8 cellular contexts compared by ENCODE assay signal in genomic region chr14:72926292-72927028, GRCh38. TPM values are rescaled to one million over a fixed set of nuclear protein-coding genes. Genes with fewer than 3 reads are reported as not detected.
DNase-seq lines count a peak whose midpoint lies in the region; ATAC-seq, FAIRE-seq and TF ChIP-seq lines count a peak whose summit lies in the region.

TSS of gene DCAF4 (plus strand) at chr14:72926464. CDS start at chr14:72937979, 11,515 bp downstream.

- H3K4me1 ChIP-seq in neuronal stem cell (ENCODE audit: control insufficient read depth in 2 of 2, insufficient read depth in 1 of 2, low read depth in 1 of 2, low read length in 2 of 2) = peaks cover 0 to 3% of the 10 kb centered on the region in 2 donors

- no peaks in the 10 kb centered on the region for H3K79me1 ChIP-seq in neuronal stem cell (ENCODE audit: low read depth, low read length)

- H2AFZ ChIP-seq in neuronal stem cell (ENCODE audit: low read length) = peak within 1 kb of the TSS; percentile 99

- peak; percentile 93 for ATAC-seq in HG02571 (IDR thresholded peaks at IDR 0.05; ENCODE audit: unreplicated experiment)

- no peak for TF ChIP-seq POLR2A in NB4 (IDR thresholded peaks at IDR 0.05; ENCODE audit: extremely low read depth, insufficient read length)

- H2BK120ac ChIP-seq in neuronal stem cell (ENCODE audit: low read depth, low read length) = no peak within 1 kb of the TSS

- H2AK5ac ChIP-seq in neuronal stem cell (ENCODE audit: low read depth, low read length) = no peak within 1 kb of the TSS

- no peak for TF ChIP-seq CTCF in NB4 (IDR thresholded peaks at IDR 0.05; ENCODE audit: low read depth, low read length)

- H3K4me3 ChIP-seq in NB4 (ENCODE audit: low read depth, low read length) (peak within 1 kb of the TSS; percentile 80), neuronal stem cell (ENCODE audit: low read length in 2 of 2) (peak within 1 kb of the TSS; percentile 95 to 97)

- H3K4ac ChIP-seq in neuronal stem cell (ENCODE audit: low read length) = no peak within 1 kb of the TSS

- H3K27me3 ChIP-seq in neuronal stem cell (ENCODE audit: control insufficient read depth in 3 of 3, insufficient read depth in 3 of 3, low read depth in 1 of 3, low read length in 3 of 3) = peaks cover 0 to 6% (median 0%) of the 10 kb centered on the region in 3 experiments

- no peak within 1 kb of the TSS for H2BK15ac ChIP-seq in neuronal stem cell (ENCODE audit: low read length)

- H3K27ac ChIP-seq in neuronal stem cell (replicated peaks; ENCODE audit: low read length) (no peak within 1 kb of the TSS), substantia nigra (ENCODE audit: low read depth, low read length, poor library complexity, severe bottlenecking) (peak within 1 kb of the TSS; percentile 45)

- peak within 1 kb of the TSS; percentile 42 for H3K14ac ChIP-seq in neuronal stem cell (ENCODE audit: low read length)

- no peak for FAIRE-seq in frontal cortex (lab: Jason Lieb, UNC)

- peak within 1 kb of the TSS; percentile 76 for H3K9ac ChIP-seq in neuronal stem cell (ENCODE audit: low read depth, low read length, poor library complexity)

- H3K4me2 ChIP-seq in neuronal stem cell (ENCODE audit: insufficient read depth, low read length, poor library complexity, severe bottlenecking) = peak within 1 kb of the TSS; percentile 99

- DNase-seq in GM04504 (ENCODE audit: low read depth) (peak; percentile 97), NB4 (ENCODE audit: low read depth) (peak; percentile 98), SK-N-DZ (ENCODE audit: low spot score) (peak; percentile 98), frontal cortex (ENCODE audit: low spot score in 2 of 2) (peak; percentile 97 to 99), neuronal stem cell (ENCODE audit: low spot score) (peak; percentile 93), substantia nigra (lab: John Stamatoyannopoulos, UW) (peak; percentile 57 to 98 (median 90))
- peak; percentile 95 for DNase-seq in activated naive CD4-positive, alpha-beta T cell treated with Interleukin-2 at 50 U/mL for 16 hours

- H2BK5ac ChIP-seq in neuronal stem cell (ENCODE audit: low read length) = no peak within 1 kb of the TSS

- no peaks in the 10 kb centered on the region for H3K9me3 ChIP-seq in neuronal stem cell (replicated peaks in 1 of 2; ENCODE audit: control insufficient read depth in 2 of 2, insufficient read depth in 1 of 2, low read depth in 1 of 2, low read length in 2 of 2)

- H2BK12ac ChIP-seq in neuronal stem cell (ENCODE audit: low read length) = no peak within 1 kb of the TSS

- H4K8ac ChIP-seq in neuronal stem cell (ENCODE audit: low read depth, low read length) = no peak within 1 kb of the TSS

- no peak within 1 kb of the TSS for H4K91ac ChIP-seq in neuronal stem cell (ENCODE audit: low read depth, low read length, poor library complexity)

- H3K18ac ChIP-seq in neuronal stem cell (ENCODE audit: low read length) = peak within 1 kb of the TSS; percentile 68

- H3K23ac ChIP-seq in neuronal stem cell (ENCODE audit: low read depth, low read length, poor library complexity) = no peak within 1 kb of the TSS

- no CpG with 5 or more reads among the region's 59 CpGs for WGBS in neuronal stem cell (ENCODE audit: extremely low coverage in 2 of 2, insufficient read length in 2 of 2, insufficient replicate concordance in 1 of 2), 2 donors

- H3K36me3 ChIP-seq in neuronal stem cell (replicated peaks in 1 of 2; ENCODE audit: control insufficient read depth in 2 of 2, insufficient read depth in 2 of 2, low read length in 2 of 2) = no peaks in the 10 kb centered on the region

RNA-seq across cellular contexts. Expression of gene DCAF4, which starts in this region (rescaled TPM):
- 28.2 and 49.8 TPM in 2 replicates for polyA plus RNA-seq in SK-N-DZ (2014; cell fraction: cytosol; rRNA removed)
- polyA plus RNA-seq in SK-N-DZ (2014; cell fraction: nucleus; rRNA removed) = 39.9 and 79.4 TPM in 2 replicates
- 9.4 TPM for total RNA-seq in frontal cortex
- 9.9 TPM for polyA plus RNA-seq in neuronal stem cell (2013, experiment 1 of 2)
- polyA plus RNA-seq in neuronal stem cell (2013, experiment 2 of 2) = 9.8 TPM
